Comparison of ENCODE assay signal across 3 cellular contexts in genomic region chr6:70510600-70510999, GRCh38.
TF ChIP-seq lines count a peak whose summit lies in the region.

No MANE protein-coding gene starts in this region.

TF ChIP-seq in HepG2, 621 proteins besides CTCF, POLR2A, EP300 and RAD21:
- TF ChIP-seq ZNF354B (CRISPR knock-in tag; IDR thresholded peaks at IDR 0.05) (no peak), MAFK (conservative IDR thresholded peaks at IDR 0.05 in 1 of 2, IDR thresholded peaks at IDR 0.05 in 1 of 2; ENCODE audit: low read length in 2 of 2) (peak in 1 of 2 experiments; percentile 45; a peak in 2 of 4 replicates), CEBPB (IDR thresholded peaks at IDR 0.05; ENCODE audit: borderline replicate concordance, low read depth, low read length) (no peak), NFE2L2 (IDR thresholded peaks at IDR 0.05; ENCODE audit: low read length) (peak; percentile 58), IKZF1 (IDR thresholded peaks at IDR 0.05) (no peak), CC2D1A (CRISPR knock-in tag; IDR thresholded peaks at IDR 0.05) (no peak)

TF ChIP-seq in IMR-90, 13 proteins besides CTCF, POLR2A, EP300 and RAD21:
- no peak for TF ChIP-seq FOS (IDR thresholded peaks at IDR 0.05; ENCODE audit: low read depth, low read length)
- TF ChIP-seq MAZ (IDR thresholded peaks at IDR 0.05; ENCODE audit: borderline replicate concordance, low read depth, low read length), result no peak
- no peak for TF ChIP-seq MAFK (IDR thresholded peaks at IDR 0.05; ENCODE audit: low read depth, low read length)
- TF ChIP-seq NFE2L2 (IDR thresholded peaks at IDR 0.05; ENCODE audit: low read depth, low read length), result peak; percentile 54
- TF ChIP-seq, protein P1, sequence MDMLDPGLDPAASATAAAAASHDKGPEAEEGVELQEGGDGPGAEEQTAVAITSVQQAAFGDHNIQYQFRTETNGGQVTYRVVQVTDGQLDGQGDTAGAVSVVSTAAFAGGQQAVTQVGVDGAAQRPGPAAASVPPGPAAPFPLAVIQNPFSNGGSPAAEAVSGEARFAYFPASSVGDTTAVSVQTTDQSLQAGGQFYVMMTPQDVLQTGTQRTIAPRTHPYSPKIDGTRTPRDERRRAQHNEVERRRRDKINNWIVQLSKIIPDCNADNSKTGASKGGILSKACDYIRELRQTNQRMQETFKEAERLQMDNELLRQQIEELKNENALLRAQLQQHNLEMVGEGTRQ (IDR thresholded peaks at IDR 0.05; ENCODE audit: low read depth, low read length), result no peak
- TF ChIP-seq SMC3 (IDR thresholded peaks at IDR 0.05; ENCODE audit: low read depth, low read length), result no peak
- no peak for TF ChIP-seq MXI1 (IDR thresholded peaks at IDR 0.05; ENCODE audit: borderline replicate concordance, low read depth, low read length)

TF ChIP-seq in H1, 55 proteins besides CTCF, POLR2A, EP300 and RAD21:
- TF ChIP-seq CREB1 (IDR thresholded peaks at IDR 0.05) (no peak), MAFK (IDR thresholded peaks at IDR 0.05; ENCODE audit: low read depth, low read length) (peak; percentile 19; the same call in 1 of the 2 replicates), BACH1 (IDR thresholded peaks at IDR 0.05; ENCODE audit: low read length) (no peak), CHD2 (IDR thresholded peaks at IDR 0.05; ENCODE audit: low read length) (no peak)
